In genomic region chr19:5048091-5048726, GRCh38 we compare ENCODE assay signal across 8 cellular contexts.
DNase-seq lines count a peak whose midpoint lies in the region; ATAC-seq, FAIRE-seq and TF ChIP-seq lines count a peak whose summit lies in the region.

No MANE protein-coding gene starts in this region.

- H3K36me3 Mint-ChIP-seq in WTC11 = no peaks in the 10 kb centered on the region; the same call in 1 of the 2 replicates

- intact Hi-C loops in breast epithelium (cut with DNase I; ENCODE audit: low total_unique reads) = no loop called here

- ATAC-seq in WTC11 (peak; percentile 88), HG03469 (IDR thresholded peaks at IDR 0.05; ENCODE audit: unreplicated experiment) (no peak)

- H3K36me3 ChIP-seq in breast epithelium = no peaks in the 10 kb centered on the region
- H3K36me3 ChIP-seq in keratinocyte (ENCODE audit: control insufficient read depth in 2 of 2, extremely low read depth in 1 of 2, insufficient read depth in 2 of 2, low read length in 2 of 2) = peaks cover 0 to 24% of the 10 kb centered on the region in 2 experiments

- H3K27ac Mint-ChIP-seq in WTC11 = no peak overlapping the region

- TF ChIP-seq POLR2A in breast epithelium (IDR thresholded peaks at IDR 0.05) = no peak

- FAIRE-seq in keratinocyte (lab: Jason Lieb, UNC) = peak; percentile 71

- peaks cover 16% of the 10 kb centered on the region for H4K20me1 ChIP-seq in keratinocyte (ENCODE audit: control insufficient read depth, extremely low read depth, insufficient read depth, low read length)

- no peaks in the 10 kb centered on the region for H3K4me1 Mint-ChIP-seq in WTC11

- H3K9me3 Mint-ChIP-seq in WTC11 = no peaks in the 10 kb centered on the region

- no peak overlapping the region for H2AFZ ChIP-seq in keratinocyte (ENCODE audit: control insufficient read depth, low read length)

- peaks cover 13 to 28% of the 10 kb centered on the region in 2 donors for H3K4me1 ChIP-seq in breast epithelium
- H3K4me1 ChIP-seq in keratinocyte (ENCODE audit: control insufficient read depth, extremely low read depth, insufficient read depth, low read length) = peaks cover 34% of the 10 kb centered on the region

- no peaks in the 10 kb centered on the region for H3K27me3 Mint-ChIP-seq in WTC11 (ENCODE audit: low read depth)

- no peaks in the 10 kb centered on the region for H3K9me1 ChIP-seq in keratinocyte (ENCODE audit: control insufficient read depth, extremely low read depth, insufficient read depth, low read length)

- H3K27ac ChIP-seq in breast epithelium (peak overlapping the region in 1 of 2 donors; percentile 29), keratinocyte (ENCODE audit: control insufficient read depth, insufficient read depth, low read length) (no peak overlapping the region)

- peak overlapping the region; percentile 11 to 56 (median 12) for H3K4me3 ChIP-seq in breast epithelium
- H3K4me3 ChIP-seq in keratinocyte (ENCODE audit: control insufficient read depth in 2 of 3, extremely low read depth in 1 of 3, insufficient read depth in 2 of 3, low read depth in 1 of 3, low read length in 3 of 3) = peak overlapping the region in 1 of 3 experiments; percentile 36

- H3K27me3 ChIP-seq in breast epithelium = no peaks in the 10 kb centered on the region
- no peaks in the 10 kb centered on the region for H3K27me3 ChIP-seq in keratinocyte (ENCODE audit: control insufficient read depth, extremely low read depth, insufficient read depth, low read length)

- CTCF ChIA-PET in WTC11 (lab: Charles Lee) = interaction anchor here (0.6 to 3.5 kb wide), 56 partner anchors 9 to 345 kb away, joined by 3 to 58 read pairs (median 5); no protein-coding TSS in a partner anchor

- dilution Hi-C loops in keratinocyte (cut with MboI; ENCODE audit: extremely low pct_ligation_motif_present, low sequenced_read_pairs) = no loop called here

- H3K9me3 ChIP-seq in breast epithelium = no peaks in the 10 kb centered on the region
- no peaks in the 10 kb centered on the region for H3K9me3 ChIP-seq in keratinocyte (ENCODE audit: control insufficient read depth, low read depth, low read length)

- POLR2A ChIA-PET in WTC11 (lab: Charles Lee) = interaction anchor here (0.6 kb wide), 2 partner anchors 11 to 155 kb away, joined by 3 to 8 read pairs; no protein-coding TSS in a partner anchor

- H3K79me2 ChIP-seq in keratinocyte (ENCODE audit: control insufficient read depth, insufficient read depth, low read length) = no peaks in the 10 kb centered on the region

- TF ChIP-seq CTCF in WTC11 (IDR thresholded peaks at IDR 0.05) = peak; percentile 99
- TF ChIP-seq CTCF in breast epithelium (IDR thresholded peaks at IDR 0.05) = peak; percentile 83 to 97 (median 97)
- TF ChIP-seq CTCF in keratinocyte (optimal IDR thresholded peaks at IDR 0.05 in 1 of 3, IDR thresholded peaks at IDR 0.05 in 1 of 3, conservative IDR thresholded peaks at IDR 0.05 in 1 of 3; ENCODE audit: extremely low read depth in 1 of 3, insufficient read depth in 2 of 3, low read length in 3 of 3) = peak; percentile 85 to 100 (median 99)

- H3K4me3 Mint-ChIP-seq in WTC11 = no peak overlapping the region

- peak overlapping the region; percentile 60 for H3K9ac ChIP-seq in keratinocyte (ENCODE audit: control insufficient read depth, extremely low read depth, insufficient read depth, low read length)

- DNase-seq in NCI-H187 (lab: John Stamatoyannopoulos, UW) (peak; percentile 62 to 69), NCI-H187 treated with DMSO at 0.1 percent for 48 hours (lab: John Stamatoyannopoulos, UW) (no peak), NCI-H1930 (lab: John Stamatoyannopoulos, UW) (peak; percentile 20 to 35), WTC11 (ENCODE audit: low spot score) (peak; percentile 92), breast epithelium (ENCODE audit: low spot score in 2 of 2) (peak; percentile 76 to 89), keratinocyte (ENCODE audit: low read depth, low spot score) (peak; percentile 66)
- DNase-seq in stimulated activated CD4-positive, alpha-beta T cell treated with anti-CD3 and anti-CD28 coated beads, Interleukin-15, amount 100 ng/mL, for 24 hours = peak; percentile 70

- peak overlapping the region; percentile 46 for H3K4me2 ChIP-seq in keratinocyte (ENCODE audit: control insufficient read depth, extremely low read depth, insufficient read depth, low read depth, low read length)

TF ChIP-seq in WTC11, 78 proteins besides CTCF, POLR2A, EP300 and RAD21 (continues in another document):
- TF ChIP-seq ZNF396 (CRISPR knock-in tag; IDR thresholded peaks at IDR 0.05; ENCODE audit: borderline replicate concordance) (no peak), CDX4 (CRISPR knock-in tag; IDR thresholded peaks at IDR 0.05; ENCODE audit: borderline replicate concordance) (no peak), ESRRA (CRISPR knock-in tag; IDR thresholded peaks at IDR 0.05; ENCODE audit: borderline replicate concordance) (no peak), TP53 (CRISPR knock-in tag; IDR thresholded peaks at IDR 0.05) (no peak), ATF1 (CRISPR knock-in tag; IDR thresholded peaks at IDR 0.05) (no peak), ZNF532 (CRISPR knock-in tag; IDR thresholded peaks at IDR 0.05; ENCODE audit: borderline replicate concordance) (no peak), FOXK1 (CRISPR knock-in tag; IDR thresholded peaks at IDR 0.05) (no peak), ZNF425 (CRISPR knock-in tag; conservative IDR thresholded peaks at IDR 0.05) (no peak), ZBTB21 (CRISPR knock-in tag; IDR thresholded peaks at IDR 0.05; ENCODE audit: borderline replicate concordance) (no peak), CBFB (CRISPR knock-in tag; IDR thresholded peaks at IDR 0.05; ENCODE audit: low read depth) (no peak), HMGXB4 (CRISPR knock-in tag; IDR thresholded peaks at IDR 0.05) (0 out of 2 replicates have a peak, but pooled peaks have one; percentile 60), EMX1 (CRISPR knock-in tag; IDR thresholded peaks at IDR 0.05) (no peak)
